In genomic region chr7:92693519-92693918, GRCh38 we compare ENCODE assay signal across 16 cellular contexts.
DNase-seq lines count a peak whose midpoint lies in the region; ATAC-seq and TF ChIP-seq lines count a peak whose summit lies in the region.
"Had no signal": no experiment of that assay in that cellular context is flagged by ENCODE, and none has a peak within 500 bp of the region (broad histone marks: within the 10 kb centered on the region; RNA-seq: fewer than 3 reads in every experiment).

No MANE protein-coding gene starts in this region.

- no peak for DNase-seq in natural killer cell treated with Interleukin-12 subunit alpha and Interleukin-12 subunit beta and Interleukin-15 and Interleukin-18, amount 100 ng/mL, for 72 hours (ENCODE audit: low spot score)
- DNase-seq in natural killer cell: no peak
- no peak for DNase-seq in chondrocyte (ENCODE audit: low spot score)
- DNase-seq in inferior parietal cortex (ENCODE audit: extremely low spot score): no peak
- no peak for DNase-seq in midbrain (lab: John Stamatoyannopoulos, UW)
- DNase-seq: CD8-positive, alpha-beta T cell; DMS 273 treated with DMSO at 0.1 percent for 48 hours; MM.1S; NCI-H1105 treated with DMSO at 0.1 percent for 48 hours; NCI-H187; NCI-H82; Peyer's patch; SHP77 treated with DMSO at 0.1 percent for 48 hours had no signal

- H3K36me3 Mint-ChIP-seq in natural killer cell treated with Interleukin-12 subunit alpha and Interleukin-12 subunit beta and Interleukin-15 and Interleukin-18, amount 100 ng/mL, for 72 hours: peaks cover 35% of the 10 kb centered on the region
- H3K36me3 Mint-ChIP-seq in natural killer cell (peaks cover 10% of the 10 kb centered on the region), chondrocyte (ENCODE audit: low read depth) (peaks cover 14% of the 10 kb centered on the region)
- H3K36me3 Mint-ChIP-seq: CD8-positive, alpha-beta T cell had no signal

- H3K4me1 Mint-ChIP-seq in natural killer cell treated with Interleukin-12 subunit alpha and Interleukin-12 subunit beta and Interleukin-15 and Interleukin-18, amount 100 ng/mL, for 72 hours (ENCODE audit: low read depth in 2 of 2): peaks cover 54 to 59% of the 10 kb centered on the region in 2 donors
- H3K4me1 Mint-ChIP-seq in natural killer cell: peaks cover 47 to 51% of the 10 kb centered on the region in 2 donors
- peaks cover 52% of the 10 kb centered on the region for H3K4me1 Mint-ChIP-seq in chondrocyte (ENCODE audit: low read depth)

- H3K4me3 Mint-ChIP-seq in natural killer cell treated with Interleukin-12 subunit alpha and Interleukin-12 subunit beta and Interleukin-15 and Interleukin-18, amount 100 ng/mL, for 72 hours: peak overlapping the region; percentile 49
- H3K4me3 Mint-ChIP-seq in natural killer cell (no peak overlapping the region), chondrocyte (ENCODE audit: unreplicated experiment) (no peak overlapping the region)
- H3K4me3 Mint-ChIP-seq: CD8-positive, alpha-beta T cell had no signal

- no peak for TF ChIP-seq CTCF in natural killer cell (IDR thresholded peaks at IDR 0.05)
- TF ChIP-seq CTCF in chondrocyte (IDR thresholded peaks at IDR 0.05): no peak

- no peaks in the 10 kb centered on the region for H3K9me3 Mint-ChIP-seq in natural killer cell treated with Interleukin-12 subunit alpha and Interleukin-12 subunit beta and Interleukin-15 and Interleukin-18, amount 100 ng/mL, for 72 hours
- H3K9me3 Mint-ChIP-seq in natural killer cell (no peaks in the 10 kb centered on the region), chondrocyte (ENCODE audit: low read depth) (peaks cover 9% of the 10 kb centered on the region)
- H3K9me3 Mint-ChIP-seq: CD8-positive, alpha-beta T cell had no signal

- H3K36me3 ChIP-seq in KOPT-K1 (ENCODE audit: insufficient read depth, low read length): peaks cover 91% of the 10 kb centered on the region
- H3K36me3 ChIP-seq: Peyer's patch had no signal

- intact Hi-C loops in natural killer cell (cut with micrococcal nuclease): no loop called here

- no peaks in the 10 kb centered on the region for H3K27me3 Mint-ChIP-seq in natural killer cell treated with Interleukin-12 subunit alpha and Interleukin-12 subunit beta and Interleukin-15 and Interleukin-18, amount 100 ng/mL, for 72 hours
- H3K27me3 Mint-ChIP-seq in natural killer cell (ENCODE audit: low read depth in 2 of 2) (no peaks in the 10 kb centered on the region), chondrocyte (ENCODE audit: low read depth) (no peaks in the 10 kb centered on the region)

- H3K27ac ChIP-seq in KOPT-K1 (ENCODE audit: low read depth, low read length, poor library complexity, severe bottlenecking): peak overlapping the region; percentile 97
- H3K27ac ChIP-seq: KMS-11, Peyer's patch had no signal

- peaks cover 32% of the 10 kb centered on the region for H3K9me3 ChIP-seq in KOPT-K1 (ENCODE audit: insufficient read depth, low read length, poor library complexity, severe bottlenecking)
- H3K9me3 ChIP-seq: Peyer's patch had no signal

- no peak for ATAC-seq in natural killer cell treated with Interleukin-12 subunit alpha and Interleukin-12 subunit beta and Interleukin-15 and Interleukin-18, amount 100 ng/mL, for 72 hours
- no peak for ATAC-seq in natural killer cell
- no peak for ATAC-seq in HG03342 (IDR thresholded peaks at IDR 0.05; ENCODE audit: unreplicated experiment)
- ATAC-seq: CD8-positive, alpha-beta T cell had no signal

- peak overlapping the region; percentile 90 to 94 for H3K27ac Mint-ChIP-seq in natural killer cell treated with Interleukin-12 subunit alpha and Interleukin-12 subunit beta and Interleukin-15 and Interleukin-18, amount 100 ng/mL, for 72 hours
- peak overlapping the region in 1 of 2 donors; percentile 63 for H3K27ac Mint-ChIP-seq in natural killer cell
- H3K27ac Mint-ChIP-seq in chondrocyte (ENCODE audit: unreplicated experiment): peak overlapping the region; percentile 74
- H3K27ac Mint-ChIP-seq: CD8-positive, alpha-beta T cell had no signal
